Comparison of ENCODE assay signal across 1 cellular context in the genomic region with DNA sequence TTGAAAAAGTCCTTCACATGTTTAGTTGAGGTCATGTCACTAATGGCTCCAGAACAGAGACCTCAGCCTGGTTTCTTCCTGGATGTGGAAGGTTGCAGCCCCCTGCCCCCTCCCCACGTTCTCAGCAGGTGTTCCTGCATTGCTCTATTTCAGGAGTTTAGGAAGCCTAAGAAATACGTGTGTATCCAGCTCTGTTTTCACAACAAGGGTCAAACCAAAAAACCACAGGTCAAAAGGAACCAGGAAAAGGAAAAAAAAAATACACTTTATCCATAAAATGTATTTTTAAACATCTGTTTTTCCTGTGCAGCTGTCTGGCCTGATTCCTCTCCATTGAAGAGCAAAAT.
TF ChIP-seq lines count a peak whose summit lies in the region.

No MANE protein-coding gene starts in this region.

TF ChIP-seq in HEK293T, 16 proteins besides CTCF, POLR2A, EP300 and RAD21 (continued from another document):
- TF ChIP-seq PKNOX1 (IDR thresholded peaks at IDR 0.05) (no peak), FOXK2 (IDR thresholded peaks at IDR 0.05) (no peak)
